Comparison of ENCODE assay signal across 1 cellular context in the genomic region with DNA sequence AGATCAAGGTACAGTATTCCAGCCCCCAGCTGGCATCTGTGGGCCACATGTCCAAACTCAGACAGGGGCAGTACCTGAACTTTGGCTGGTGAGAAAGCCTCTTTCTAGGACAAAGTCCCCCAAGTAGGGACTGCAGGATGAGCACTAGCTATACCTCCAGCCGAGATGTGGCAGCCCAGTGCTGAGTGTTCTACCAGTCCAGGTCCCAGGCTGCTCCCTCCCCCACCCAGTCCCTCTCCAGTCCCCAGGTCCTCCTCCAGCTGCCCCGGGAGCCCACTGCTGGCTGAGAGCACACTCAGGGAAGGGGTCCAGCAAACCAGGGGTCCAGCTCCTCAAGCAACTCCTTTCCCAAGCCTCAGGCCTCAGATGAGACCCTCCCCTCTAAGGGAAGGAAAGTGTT.
TF ChIP-seq lines count a peak whose summit lies in the region.

No MANE protein-coding gene starts in this region.

TF ChIP-seq in K562, 482 proteins besides CTCF, POLR2A, EP300 and RAD21:
- no peak for TF ChIP-seq EZH2 (IDR thresholded peaks at IDR 0.05; ENCODE audit: borderline replicate concordance, low read depth, low read length)
